In the genomic region with DNA sequence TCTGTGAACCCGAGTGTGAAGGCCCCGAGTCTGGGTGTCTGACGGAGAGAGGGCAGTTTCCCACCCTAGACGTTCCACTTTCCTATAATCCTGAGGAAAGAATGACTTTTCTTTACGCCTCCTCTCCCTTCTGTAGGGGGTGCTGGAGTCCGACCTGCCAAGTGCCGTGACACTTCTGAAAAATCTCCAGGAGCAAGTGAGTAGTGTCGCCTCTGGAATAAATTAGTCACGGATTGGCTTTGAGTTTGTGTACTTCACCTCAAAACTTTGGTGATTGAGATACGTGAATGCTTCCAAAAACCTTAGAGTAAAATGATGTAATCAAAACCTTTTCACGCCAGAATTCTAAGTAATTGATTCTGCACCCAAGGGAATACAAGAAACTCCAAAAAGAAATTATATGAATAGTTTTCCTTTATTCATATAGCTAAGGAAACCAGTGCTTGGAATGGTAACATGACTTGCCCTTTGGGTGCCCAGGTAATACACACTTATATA, we compare ENCODE assay signal across 8 cellular contexts. TPM values are rescaled to one million over a fixed set of nuclear protein-coding genes. Genes with fewer than 3 reads are reported as not detected.
DNase-seq lines count a peak whose midpoint lies in the region; ATAC-seq and TF ChIP-seq lines count a peak whose summit lies in the region.

No MANE protein-coding gene starts in this region.

- H4K8ac ChIP-seq in trophoblast cell (ENCODE audit: low read depth, low read length), result peak overlapping the region; percentile 99

- no peak overlapping the region for H2AK5ac ChIP-seq in trophoblast cell (ENCODE audit: low read length)

- peaks cover 2% of the 10 kb centered on the region for H3K79me2 ChIP-seq in trophoblast cell (ENCODE audit: control insufficient read depth, insufficient read depth, low read length, poor library complexity)

- H3K27me3 ChIP-seq in HUES64 (ENCODE audit: insufficient read depth, low read length), result no peaks in the 10 kb centered on the region
- H3K27me3 ChIP-seq in endodermal cell (ENCODE audit: control insufficient read depth, insufficient read depth, low read length, poor library complexity, severe bottlenecking), result peaks cover 1% of the 10 kb centered on the region
- H3K27me3 ChIP-seq in trophoblast cell (ENCODE audit: insufficient read depth, low read length), result no peaks in the 10 kb centered on the region

- H3K79me1 ChIP-seq in trophoblast cell (ENCODE audit: low read length), result peaks cover 3% of the 10 kb centered on the region

- TF ChIP-seq CTCF in endodermal cell (conservative IDR thresholded peaks at IDR 0.05) (no peak), HFFc6 (IDR thresholded peaks at IDR 0.05) (no peak)

- H3K27ac ChIP-seq in HUES64 (ENCODE audit: low read depth, low read length) (peak overlapping the region; percentile 78), endodermal cell (ENCODE audit: low read depth, low read length) (peak overlapping the region; percentile 27), trophoblast cell (ENCODE audit: low read depth, low read length) (peak overlapping the region; percentile 54)

- 2% methylated on average over 8 of the region's 11 CpGs for WGBS in HUES64
- WGBS in endodermal cell (ENCODE audit: insufficient coverage in 1 of 2, insufficient read length in 1 of 2), 2 experiments, result 0 to 2% methylated on average over 6 to 10 of the region's 11 CpGs
- no CpG with 5 or more reads among the region's 11 CpGs for WGBS in trophoblast cell (ENCODE audit: extremely low coverage, insufficient coverage, insufficient read length)

- DNase-seq in endodermal cell (no peak), trophoblast cell (no peak), MV-4-11 (lab: John Stamatoyannopoulos, UW) (no peak), HFFc6 (no peak), mucosa of gallbladder (ENCODE audit: low spot score) (no peak), RPMI8226 (no peak)

- H3K4me1 Mint-ChIP-seq in endodermal cell (peaks cover 6% of the 10 kb centered on the region), HFFc6 (ENCODE audit: low read depth) (peaks cover 5% of the 10 kb centered on the region; the same call in 1 of the 2 replicates)

- H3K9ac ChIP-seq in HUES64 (ENCODE audit: low read depth, low read length) (peak overlapping the region; percentile 87), endodermal cell (ENCODE audit: extremely low read depth, low read length, poor library complexity, severe bottlenecking) (peak overlapping the region; percentile 85), trophoblast cell (ENCODE audit: low read length) (peak overlapping the region; percentile 99)

- H3K4me3 Mint-ChIP-seq in endodermal cell (no peak overlapping the region), HFFc6 (no peak overlapping the region)

- H3K18ac ChIP-seq in trophoblast cell (ENCODE audit: low read length), result peak overlapping the region; percentile 93

- H3K27ac Mint-ChIP-seq in endodermal cell (no peak overlapping the region), HFFc6 (no peak overlapping the region)

- no peak overlapping the region for H2BK5ac ChIP-seq in trophoblast cell (ENCODE audit: low read depth, low read length, poor library complexity)

- peak overlapping the region; percentile 78 for H3K14ac ChIP-seq in trophoblast cell (ENCODE audit: low read length)

- peak overlapping the region; percentile 95 for H4K12ac ChIP-seq in trophoblast cell (ENCODE audit: low read depth, low read length)

- H2BK120ac ChIP-seq in trophoblast cell (ENCODE audit: insufficient read depth, low read length, poor library complexity), result no peak overlapping the region

- H3K36me3 Mint-ChIP-seq in endodermal cell (ENCODE audit: low read depth) (peaks cover 22% of the 10 kb centered on the region), HFFc6 (ENCODE audit: low read depth) (peaks cover 6% of the 10 kb centered on the region)

- H3K4me1 ChIP-seq in HUES64 (ENCODE audit: insufficient read depth, low read length), result peaks cover 5% of the 10 kb centered on the region; the same call in 1 of the 2 replicates
- H3K4me1 ChIP-seq in endodermal cell (ENCODE audit: control insufficient read depth, insufficient read depth, low read length), result no peaks in the 10 kb centered on the region
- H3K4me1 ChIP-seq in trophoblast cell (ENCODE audit: control insufficient read depth in 1 of 2, insufficient read depth in 2 of 2, low read length in 2 of 2), result peaks cover 0 to 3% of the 10 kb centered on the region in 2 experiments

- H3K9me3 Mint-ChIP-seq in endodermal cell (no peaks in the 10 kb centered on the region), HFFc6 (no peaks in the 10 kb centered on the region)

- H3K9me3 ChIP-seq in HUES64 (ENCODE audit: insufficient read depth, low read depth, low read length) (no peaks in the 10 kb centered on the region), endodermal cell (ENCODE audit: control insufficient read depth, low read length) (no peaks in the 10 kb centered on the region), trophoblast cell (ENCODE audit: insufficient read depth, low read depth, low read length) (no peaks in the 10 kb centered on the region)

- no peak overlapping the region for H3K23ac ChIP-seq in trophoblast cell (ENCODE audit: low read length)

- H3K36me3 ChIP-seq in HUES64 (ENCODE audit: insufficient read depth, low read length) (peaks cover 45% of the 10 kb centered on the region), endodermal cell (ENCODE audit: control insufficient read depth, insufficient read depth, low read length) (peaks cover 43% of the 10 kb centered on the region), trophoblast cell (ENCODE audit: control insufficient read depth in 1 of 2, insufficient read depth in 2 of 2, low read length in 2 of 2) (peaks cover 12 to 23% of the 10 kb centered on the region in 2 experiments)

- no peak overlapping the region for H2BK12ac ChIP-seq in trophoblast cell (ENCODE audit: low read length)

- peak overlapping the region; percentile 86 for H3K4me3 ChIP-seq in HUES64 (ENCODE audit: low read length)
- H3K4me3 ChIP-seq in endodermal cell (ENCODE audit: low read length), result peak overlapping the region; percentile 97
- H3K4me3 ChIP-seq in trophoblast cell (ENCODE audit: low read depth, low read length), result peak overlapping the region; percentile 97

- H3K27me3 Mint-ChIP-seq in endodermal cell (ENCODE audit: insufficient read depth), result peaks cover 11% of the 10 kb centered on the region
- no peaks in the 10 kb centered on the region for H3K27me3 Mint-ChIP-seq in HFFc6 (ENCODE audit: insufficient read depth)

- peak overlapping the region; percentile 77 for H2AFZ ChIP-seq in trophoblast cell (ENCODE audit: insufficient read depth, low read length, poor library complexity)

- H4K91ac ChIP-seq in trophoblast cell (ENCODE audit: low read depth, low read length), result peak overlapping the region; percentile 74

- peak overlapping the region; percentile 87 for H3K4me2 ChIP-seq in trophoblast cell (ENCODE audit: low read length)

- ATAC-seq in GM19023 (IDR thresholded peaks at IDR 0.05; ENCODE audit: unreplicated experiment), result peak; percentile 12

- peak overlapping the region; percentile 66 for H3K4ac ChIP-seq in trophoblast cell (ENCODE audit: low read depth, low read length)

RNA-seq across cellular contexts. Expression of a gene that starts 0.5 kb away (rescaled TPM):
- 50.6 TPM for polyA plus RNA-seq in HUES64 (2013, experiment 1 of 2)
- polyA plus RNA-seq in HUES64 (2013, experiment 2 of 2), result 47.2 TPM
- total RNA-seq in endodermal cell (10 to 100 TPM; 43.2 to 45.3 TPM), mucosa of gallbladder (22.9 TPM)
- 59.9 TPM for polyA plus RNA-seq in endodermal cell (2013, experiment 1 of 2)
- polyA plus RNA-seq in endodermal cell (2013, experiment 2 of 2), result 47.9 TPM
- 67.2 and 67.4 TPM in 2 replicates for polyA plus RNA-seq in trophoblast cell (2013)
- 10 to 100 TPM; 22.6 to 29.9 (median 24.1) TPM for total RNA-seq in HFFc6 (2021; fragmentation: NEBNext Ultra II Directional; extraction: Animal tissue kit (Norgen Biotek cat#: 25700))

RNA-seq across cellular contexts. Expression of a gene that starts 34.5 kb away (rescaled TPM):
- polyA plus RNA-seq in HUES64 (2013, experiment 1 of 2), result not detected
- polyA plus RNA-seq in HUES64 (2013, experiment 2 of 2), result 0.06 TPM
- total RNA-seq in endodermal cell, result under 1 TPM in 1 of 2 donors, not detected in 1; 0.55 TPM
- polyA plus RNA-seq in endodermal cell (2013, experiment 1 of 2), result 0.25 TPM
- polyA plus RNA-seq in endodermal cell (2013, experiment 2 of 2), result 0.21 TPM
- polyA plus RNA-seq in trophoblast cell (2013), result not detected in 2 replicates
- total RNA-seq in HFFc6 (2021; fragmentation: NEBNext Ultra II Directional; extraction: Animal tissue kit (Norgen Biotek cat#: 25700)), result not detected
- total RNA-seq in mucosa of gallbladder, result 0.12 TPM

Comparison
In these comparisons a context has a peak if more than half of its experiments do, and no peak if none do; other contexts are left out.
1. H3K27ac ChIP-seq: peak in every context shown above with its lines; median percentile 78 in HUES64; 54 in trophoblast cell; 27 in endodermal cell.